28 cellular contexts compared by ENCODE assay signal in genomic region chr20:4797275-4797674, GRCh38. TPM values are rescaled to one million over a fixed set of nuclear protein-coding genes. Genes with fewer than 3 reads are reported as not detected.
A peak's percentile ranks its signal among the peaks of the same experiment; 100 is the strongest.
DNase-seq lines count a peak whose midpoint lies in the region; ATAC-seq and TF ChIP-seq lines count a peak whose summit lies in the region.
"Had no signal": no experiment of that assay in that cellular context is flagged by ENCODE, and none has a peak within 500 bp of the region (broad histone marks: within the 10 kb centered on the region; RNA-seq: fewer than 3 reads in every experiment).

No MANE protein-coding gene starts in this region.

- peaks cover 21% of the 10 kb centered on the region for H3K36me3 Mint-ChIP-seq in activated naive CD4-positive, alpha-beta T cell treated with anti-CD3 and anti-CD28 coated beads, Interleukin-2, amount 50 U/mL, for 24 hours
- peaks cover 75 to 82% of the 10 kb centered on the region in 2 donors for H3K36me3 Mint-ChIP-seq in stimulated activated naive B cell treated with anti-CD40 and anti-IgM and Interleukin-4, amounts not matched to agents 10 μg/mL and 1 μg/mL and 100 μg/mL, for 72 hours

- peaks cover 10% of the 10 kb centered on the region for H3K4me1 ChIP-seq in GM23248 (ENCODE audit: insufficient read depth)
- H3K4me1 ChIP-seq: BLaER1, pancreas had no signal

- H3K27ac ChIP-seq in GM23248 (no peak overlapping the region), brain microvascular endothelial cell (no peak overlapping the region)
- H3K27ac ChIP-seq: BLaER1, pancreas, suprapubic skin, upper lobe of left lung had no signal

- no peak for TF ChIP-seq CTCF in brain microvascular endothelial cell (IDR thresholded peaks at IDR 0.05; ENCODE audit: low read depth, low read length, missing control alignments)

- H3K4me1 Mint-ChIP-seq in activated naive CD4-positive, alpha-beta T cell treated with anti-CD3 and anti-CD28 coated beads, Interleukin-2, amount 50 U/mL, for 24 hours: peaks cover 9% of the 10 kb centered on the region
- H3K4me1 Mint-ChIP-seq in stimulated activated naive B cell treated with anti-CD40 and anti-IgM and Interleukin-4, amounts not matched to agents 10 μg/mL and 1 μg/mL and 100 μg/mL, for 72 hours: peaks cover 32 to 73% of the 10 kb centered on the region in 2 donors

- no peaks in the 10 kb centered on the region for H3K27me3 Mint-ChIP-seq in activated naive CD4-positive, alpha-beta T cell treated with anti-CD3 and anti-CD28 coated beads, Interleukin-2, amount 50 U/mL, for 24 hours
- no peaks in the 10 kb centered on the region for H3K27me3 Mint-ChIP-seq in stimulated activated naive B cell treated with anti-CD40 and anti-IgM and Interleukin-4, amounts not matched to agents 10 μg/mL and 1 μg/mL and 100 μg/mL, for 72 hours
- H3K27me3 Mint-ChIP-seq: activated naive CD8-positive, alpha-beta T cell had no signal

- in situ Hi-C loops in GM23248 (cut with MboI) (no loop called here), brain microvascular endothelial cell (cut with HindIII; ENCODE audit: low pct_ligation_motif_present, low sequenced_read_pairs) (no loop called here)

- H3K4me3 ChIP-seq in GM23248 (no peak overlapping the region), brain microvascular endothelial cell (ENCODE audit: low read depth, low read length) (no peak overlapping the region)
- H3K4me3 ChIP-seq: BLaER1, K562, pancreas, suprapubic skin, upper lobe of left lung had no signal

- H3K4me3 Mint-ChIP-seq in activated naive CD4-positive, alpha-beta T cell treated with anti-CD3 and anti-CD28 coated beads, Interleukin-2, amount 50 U/mL, for 24 hours: no peak overlapping the region
- H3K4me3 Mint-ChIP-seq in stimulated activated naive B cell treated with anti-CD40 and anti-IgM and Interleukin-4, amounts not matched to agents 10 μg/mL and 1 μg/mL and 100 μg/mL, for 72 hours: no peak overlapping the region
- H3K4me3 Mint-ChIP-seq: activated naive CD8-positive, alpha-beta T cell; immature natural killer cell had no signal

- peak in 1 of 2 donors; percentile 41 for ATAC-seq in stimulated activated naive B cell treated with anti-CD40 and anti-IgM and Interleukin-4, amounts not matched to agents 10 μg/mL and 1 μg/mL and 100 μg/mL, for 72 hours (replicated peaks)
- no peak for ATAC-seq in left ventricle myocardium superior
- ATAC-seq: K562, left colon, pancreas, PC-3 had no signal

- H3K36me3 ChIP-seq in GM23248 (ENCODE audit: low read depth): no peaks in the 10 kb centered on the region
- no peaks in the 10 kb centered on the region for H3K36me3 ChIP-seq in brain microvascular endothelial cell (replicated peaks)
- H3K36me3 ChIP-seq: pancreas had no signal

- H3K27me3 ChIP-seq in GM23248 (replicated peaks; ENCODE audit: insufficient read depth) (no peaks in the 10 kb centered on the region), brain microvascular endothelial cell (replicated peaks) (no peaks in the 10 kb centered on the region)
- H3K27me3 ChIP-seq: BLaER1, pancreas, suprapubic skin, upper lobe of left lung had no signal

- no peaks in the 10 kb centered on the region for H3K79me2 ChIP-seq in GM23248 (ENCODE audit: insufficient read depth)

- intact Hi-C loops in left ventricle myocardium superior (cut with micrococcal nuclease): no loop called here

- no peak overlapping the region for H3K9ac ChIP-seq in GM23248
- H3K9ac ChIP-seq: BLaER1, SK-N-SH had no signal

- no peak overlapping the region for H3K4me2 ChIP-seq in GM23248 (ENCODE audit: unreplicated experiment)
- H3K4me2 ChIP-seq: BLaER1, SK-N-SH had no signal

- H3K9me2 ChIP-seq in GM23248 (ENCODE audit: insufficient read depth): no peaks in the 10 kb centered on the region
- H3K9me2 ChIP-seq: SK-N-SH had no signal

- no peaks in the 10 kb centered on the region for H3K9me3 Mint-ChIP-seq in activated naive CD4-positive, alpha-beta T cell treated with anti-CD3 and anti-CD28 coated beads, Interleukin-2, amount 50 U/mL, for 24 hours
- H3K9me3 Mint-ChIP-seq in stimulated activated naive B cell treated with anti-CD40 and anti-IgM and Interleukin-4, amounts not matched to agents 10 μg/mL and 1 μg/mL and 100 μg/mL, for 72 hours: no peaks in the 10 kb centered on the region
- H3K9me3 Mint-ChIP-seq: immature natural killer cell had no signal

- peak overlapping the region; percentile 17 for H3K27ac Mint-ChIP-seq in activated naive CD4-positive, alpha-beta T cell treated with anti-CD3 and anti-CD28 coated beads, Interleukin-2, amount 50 U/mL, for 24 hours
- H3K27ac Mint-ChIP-seq in stimulated activated naive B cell treated with anti-CD40 and anti-IgM and Interleukin-4, amounts not matched to agents 10 μg/mL and 1 μg/mL and 100 μg/mL, for 72 hours: peak overlapping the region; percentile 37

- DNase-seq in activated naive CD4-positive, alpha-beta T cell treated with anti-CD3 and anti-CD28 coated beads, Interleukin-2, amount 50 U/mL, for 16 hours: no peak
- DNase-seq in GM23248: peak; percentile 26
- DNase-seq in brain microvascular endothelial cell: peak; percentile 12
- DNase-seq in stimulated activated naive B cell treated with anti-CD40 and anti-IgM and Interleukin-4, amounts not matched to agents 10 μg/mL and 1 μg/mL and 100 μg/mL, for 72 hours: no peak
- DNase-seq in left ventricle myocardium superior: no peak
- no peak for DNase-seq in HCEC 1CT
- no peak for DNase-seq in NCI-H510A (lab: John Stamatoyannopoulos, UW)
- DNase-seq: caudate nucleus; cortex of kidney; effector memory CD4-positive, alpha-beta T cell; immature natural killer cell; left colon; NCI-H1092; NCI-H187; NCI-H526; NK-92 treated with Interleukin-12 subunit alpha and Interleukin-12 subunit beta, amount 100 ng/mL, for 24 hours; pancreas; PC-3; SK-N-SH; stimulated activated CD4-positive, alpha-beta T cell treated with anti-CD3 and anti-CD28 coated beads, Interleukin-15, amount 100 ng/mL, for 24 hours; stimulated activated CD4-positive, alpha-beta T cell treated with anti-CD3 and anti-CD28 coated beads, Interleukin-4, amount 100 ng/mL, for 4 hours; T-helper 2 cell; upper lobe of left lung had no signal

- 68 to 73% methylated on average over 3 of the region's 3 CpGs for WGBS in GM23248 (ENCODE audit: low coverage in 1 of 2, low lambda C conversion rate in 2 of 2, missing lambda C conversion rate in 2 of 2), 2 experiments

- H3F3A ChIP-seq in GM23248 (ENCODE audit: insufficient read depth): peaks cover 5% of the 10 kb centered on the region; the same call in 1 of the 2 replicates

- H3K9me3 ChIP-seq in GM23248 (ENCODE audit: low read depth): no peaks in the 10 kb centered on the region
- H3K9me3 ChIP-seq: pancreas, SK-N-SH, suprapubic skin had no signal

- no peaks in the 10 kb centered on the region for H4K20me1 ChIP-seq in GM23248 (ENCODE audit: insufficient read depth)

- no peak overlapping the region for H2AFZ ChIP-seq in GM23248

RNA-seq across cellular contexts. Expression of gene RASSF2, which starts 26.1 kb away (rescaled TPM):
- total RNA-seq in GM23248 (2014; rRNA removed; shearing (Covaris generic)): 8.3 and 8.4 TPM in 2 replicates
- polyA plus RNA-seq in GM23248 (2016; fragmentation: Nextera tagmentation; extraction: Ambion mirVana): 4.4 and 5.0 TPM in 2 replicates
- 3.7 TPM for total RNA-seq in left ventricle myocardium superior

Comparison
In these comparisons a context has a peak if more than half of its experiments do, and no peak if none do; other contexts are left out.
1. DNase-seq: peak in GM23248 (single experiment) and brain microvascular endothelial cell (single experiment); none in activated naive CD4-positive, alpha-beta T cell treated with anti-CD3 and anti-CD28 coated beads, Interleukin-2, amount 50 U/mL, for 16 hours (single experiment), stimulated activated naive B cell treated with anti-CD40 and anti-IgM and Interleukin-4, amounts not matched to agents 10 μg/mL and 1 μg/mL and 100 μg/mL, for 72 hours (single experiment), left ventricle myocardium superior (single experiment), HCEC 1CT (single experiment) and NCI-H510A (single experiment).